In the genomic region with DNA sequence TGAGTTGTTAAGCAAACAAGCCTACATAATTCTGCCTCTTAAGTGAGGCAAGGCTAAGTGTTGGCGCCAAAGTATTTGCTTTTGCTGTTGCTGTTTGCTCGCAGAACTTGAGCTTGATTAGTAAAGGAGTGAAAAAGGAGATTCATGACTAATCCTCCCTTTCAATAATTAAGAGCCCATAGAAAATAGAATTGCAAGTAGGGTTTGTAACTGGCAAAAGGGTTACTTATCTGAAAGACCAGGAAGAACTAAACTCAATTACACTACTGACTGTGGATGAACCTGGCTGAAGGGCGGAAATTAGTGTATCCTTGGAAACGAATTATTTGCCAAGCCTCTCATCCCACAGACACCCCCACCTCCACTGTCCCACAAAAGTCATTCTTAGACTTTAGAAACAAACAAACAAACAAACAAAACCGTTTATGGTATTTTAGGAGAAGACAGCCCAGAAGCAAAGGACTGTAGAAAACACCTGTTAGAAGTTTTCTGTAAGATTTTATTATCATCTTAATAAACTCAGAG, we compare ENCODE assay signal across 2 cellular contexts.
TF ChIP-seq lines count a peak whose summit lies in the region.

No MANE protein-coding gene starts in this region.

TF ChIP-seq in SK-N-SH, 30 proteins besides CTCF, POLR2A, EP300 and RAD21 (continued from another document):
- TF ChIP-seq, protein P1, sequence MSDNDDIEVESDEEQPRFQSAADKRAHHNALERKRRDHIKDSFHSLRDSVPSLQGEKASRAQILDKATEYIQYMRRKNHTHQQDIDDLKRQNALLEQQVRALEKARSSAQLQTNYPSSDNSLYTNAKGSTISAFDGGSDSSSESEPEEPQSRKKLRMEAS (IDR thresholded peaks at IDR 0.05; ENCODE audit: low read depth) = no peak
- TF ChIP-seq, protein P2, sequence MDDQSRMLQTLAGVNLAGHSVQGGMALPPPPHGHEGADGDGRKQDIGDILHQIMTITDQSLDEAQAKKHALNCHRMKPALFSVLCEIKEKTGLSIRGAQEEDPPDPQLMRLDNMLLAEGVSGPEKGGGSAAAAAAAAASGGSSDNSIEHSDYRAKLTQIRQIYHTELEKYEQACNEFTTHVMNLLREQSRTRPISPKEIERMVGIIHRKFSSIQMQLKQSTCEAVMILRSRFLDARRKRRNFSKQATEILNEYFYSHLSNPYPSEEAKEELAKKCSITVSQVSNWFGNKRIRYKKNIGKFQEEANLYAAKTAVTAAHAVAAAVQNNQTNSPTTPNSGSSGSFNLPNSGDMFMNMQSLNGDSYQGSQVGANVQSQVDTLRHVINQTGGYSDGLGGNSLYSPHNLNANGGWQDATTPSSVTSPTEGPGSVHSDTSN (IDR thresholded peaks at IDR 0.05) = no peak
- TF ChIP-seq ELF1 (IDR thresholded peaks at IDR 0.05) (no peak), GATA2 (CRISPR knock-in tag; IDR thresholded peaks at IDR 0.05) (no peak), ZBTB33 (IDR thresholded peaks at IDR 0.05; ENCODE audit: borderline replicate concordance, low read depth) (no peak), SIN3A (IDR thresholded peaks at IDR 0.05; ENCODE audit: borderline replicate concordance, low read depth, low read length) (no peak), JUND (IDR thresholded peaks at IDR 0.05) (no peak), MEF2A (IDR thresholded peaks at IDR 0.05; ENCODE audit: borderline replicate concordance, low read depth) (no peak), NRF1 (IDR thresholded peaks at IDR 0.05; ENCODE audit: low read depth, low read length) (no peak), EZH2phosphoT487 (IDR thresholded peaks at IDR 0.05; ENCODE audit: borderline replicate concordance, low read depth) (no peak), YY1 (IDR thresholded peaks at IDR 0.05; ENCODE audit: low read depth) (no peak), TAF1 (IDR thresholded peaks at IDR 0.05; ENCODE audit: borderline replicate concordance, low read depth, low read length) (no peak), SMC3 (IDR thresholded peaks at IDR 0.05; ENCODE audit: low read depth, low read length) (no peak), GABPA (IDR thresholded peaks at IDR 0.05; ENCODE audit: low read depth) (no peak), TCF12 (IDR thresholded peaks at IDR 0.05) (no peak), RCOR1 (IDR thresholded peaks at IDR 0.05; ENCODE audit: low read length) (no peak)

TF ChIP-seq in SK-N-SH treated with all-trans-retinoic acid at 6 μM for 48 hours, 23 proteins besides CTCF, POLR2A, EP300 and RAD21 (continued from another document):
- TF ChIP-seq, protein P3, sequence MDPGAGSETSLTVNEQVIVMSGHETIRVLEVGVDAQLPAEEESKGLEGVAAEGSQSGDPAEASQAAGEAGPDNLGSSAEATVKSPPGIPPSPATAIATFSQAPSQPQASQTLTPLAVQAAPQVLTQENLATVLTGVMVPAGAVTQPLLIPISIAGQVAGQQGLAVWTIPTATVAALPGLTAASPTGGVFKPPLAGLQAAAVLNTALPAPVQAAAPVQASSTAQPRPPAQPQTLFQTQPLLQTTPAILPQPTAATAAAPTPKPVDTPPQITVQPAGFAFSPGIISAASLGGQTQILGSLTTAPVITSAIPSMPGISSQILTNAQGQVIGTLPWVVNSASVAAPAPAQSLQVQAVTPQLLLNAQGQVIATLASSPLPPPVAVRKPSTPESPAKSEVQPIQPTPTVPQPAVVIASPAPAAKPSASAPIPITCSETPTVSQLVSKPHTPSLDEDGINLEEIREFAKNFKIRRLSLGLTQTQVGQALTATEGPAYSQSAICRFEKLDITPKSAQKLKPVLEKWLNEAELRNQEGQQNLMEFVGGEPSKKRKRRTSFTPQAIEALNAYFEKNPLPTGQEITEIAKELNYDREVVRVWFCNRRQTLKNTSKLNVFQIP (CRISPR knock-in tag; IDR thresholded peaks at IDR 0.05; ENCODE audit: borderline replicate concordance, low read depth) = no peak
- no peak for TF ChIP-seq TCF4 (CRISPR knock-in tag; IDR thresholded peaks at IDR 0.05; ENCODE audit: borderline replicate concordance)
- no peak for TF ChIP-seq TSHZ2 (CRISPR knock-in tag; IDR thresholded peaks at IDR 0.05)
- TF ChIP-seq ZNF8 (CRISPR knock-in tag; IDR thresholded peaks at IDR 0.05) = no peak
- TF ChIP-seq ESRRG (CRISPR knock-in tag; IDR thresholded peaks at IDR 0.05) = no peak
- TF ChIP-seq ARNTL (CRISPR knock-in tag; IDR thresholded peaks at IDR 0.05; ENCODE audit: borderline replicate concordance, low read depth) = no peak
- no peak for TF ChIP-seq CSDC2 (CRISPR knock-in tag; IDR thresholded peaks at IDR 0.05)
- no peak for TF ChIP-seq PATZ1 (CRISPR knock-in tag; IDR thresholded peaks at IDR 0.05; ENCODE audit: borderline replicate concordance)
- no peak for TF ChIP-seq TOX (CRISPR knock-in tag; IDR thresholded peaks at IDR 0.05; ENCODE audit: borderline replicate concordance)
- TF ChIP-seq ZNF565 (CRISPR knock-in tag; conservative IDR thresholded peaks at IDR 0.05; ENCODE audit: low read depth) = no peak
- TF ChIP-seq ZFP30 (CRISPR knock-in tag; IDR thresholded peaks at IDR 0.05) = no peak
TF ChIP-seq in SK-N-SH treated with all-trans-retinoic acid at 6 μM for 48 hours: peak in this region for 0.
